10 cellular contexts compared by ENCODE assay signal in genomic region chr4:119729815-119730643, GRCh38.
DNase-seq lines count a peak whose midpoint lies in the region; ATAC-seq and TF ChIP-seq lines count a peak whose summit lies in the region.
"Had no signal": no experiment of that assay in that cellular context is flagged by ENCODE, and none has a peak within 500 bp of the region (broad histone marks: within the 10 kb centered on the region; RNA-seq: fewer than 3 reads in every experiment).

No MANE protein-coding gene starts in this region.

- intact Hi-C loops in HCT116 (cut with micrococcal nuclease) = no loop called here
- intact Hi-C loops in heart right ventricle (cut with DNase I) = loop anchor here in 1 of 10 donors (5.0 kb wide), 1 partner anchor 103 kb away; the partner anchor contains the start of gene PDE5A

- H3K4me3 ChIP-seq in HCT116 (replicated peaks in 1 of 2; ENCODE audit: low read depth in 1 of 2, low read length in 2 of 2) (no peak overlapping the region), SK-N-SH (ENCODE audit: low read depth in 2 of 2, low read length in 1 of 2) (no peak overlapping the region), heart right ventricle (no peak overlapping the region), smooth muscle cell (no peak overlapping the region)

- TF ChIP-seq RAD21 in HCT116 (IDR thresholded peaks at IDR 0.05; ENCODE audit: low read depth) (0 out of 2 replicates have a peak, but pooled peaks have one; percentile 4), SK-N-SH (IDR thresholded peaks at IDR 0.05; ENCODE audit: low read length) (no peak)

- H3K79me2 ChIP-seq in HCT116 (ENCODE audit: insufficient read depth, low read length) (no peaks in the 10 kb centered on the region), SK-N-SH (ENCODE audit: insufficient read depth) (no peaks in the 10 kb centered on the region), smooth muscle cell (ENCODE audit: low read depth) (no peaks in the 10 kb centered on the region)

- no peaks in the 10 kb centered on the region for H4K20me1 ChIP-seq in HCT116 (ENCODE audit: insufficient read depth)
- H4K20me1 ChIP-seq in SK-N-SH (ENCODE audit: insufficient read depth) = no peaks in the 10 kb centered on the region
- H4K20me1 ChIP-seq in smooth muscle cell (ENCODE audit: low read depth) = no peaks in the 10 kb centered on the region

- H3K9me2 ChIP-seq in HCT116 (ENCODE audit: insufficient read depth) (no peaks in the 10 kb centered on the region), SK-N-SH (no peaks in the 10 kb centered on the region)

- ATAC-seq in HCT116 (no peak), heart right ventricle (peak in 6 of 8 donors; percentile 58 to 90 (median 75)), HG03469 (IDR thresholded peaks at IDR 0.05; ENCODE audit: unreplicated experiment) (no peak), HG02623 (IDR thresholded peaks at IDR 0.05; ENCODE audit: unreplicated experiment) (no peak)

- peak; percentile 28 to 73; a peak in 3 of 4 replicates for TF ChIP-seq EP300 in SK-N-SH (IDR thresholded peaks at IDR 0.05; ENCODE audit: borderline replicate concordance in 1 of 2, low read depth in 1 of 2, low read length in 1 of 2)

- RAD21 ChIA-PET in HCT116 (lab: Charles Lee; ENCODE audit: low non-redundant PET in 1 of 2, low total read pairs in 2 of 2, uncharacterized antibody in 2 of 2, unreplicated experiment in 2 of 2) = no interaction called here

- BruUV-seq in HCT116 (replicated peaks; lab: Mats Ljungman, UMichigan) = no TSS peak

- H3K9ac ChIP-seq in HCT116 (ENCODE audit: low read length) (no peak overlapping the region), SK-N-SH (0 out of 2 replicates have a peak overlapping the region, but pooled peaks have one; percentile 9), smooth muscle cell (ENCODE audit: low read depth) (no peak overlapping the region)

- no peak overlapping the region for H2AFZ ChIP-seq in HCT116 (ENCODE audit: low read depth, low read length, poor library complexity, severe bottlenecking)
- no peak overlapping the region for H2AFZ ChIP-seq in SK-N-SH (ENCODE audit: low read depth)
- H2AFZ ChIP-seq in smooth muscle cell (ENCODE audit: low read depth) = no peak overlapping the region

- DNase-seq in HCT116 (ENCODE audit: low read depth, low spot score) (peak; percentile 15), SK-N-SH (peak; percentile 28), heart right ventricle (peak in 1 of 2 donors; percentile 55), smooth muscle cell (lab: John Stamatoyannopoulos, UW; ENCODE audit: unreplicated experiment) (no peak), NCI-H1105 treated with DMSO at 0.1 percent for 48 hours (lab: John Stamatoyannopoulos, UW) (no peak), hypothalamus (lab: John Stamatoyannopoulos, UW) (no peak)
- DNase-seq: activated CD4-positive, alpha-beta T cell treated with anti-CD3 and anti-CD28 coated beads for 48 hours; stimulated activated CD4-positive, alpha-beta T cell treated with anti-CD3 and anti-CD28 coated beads, Interleukin-12 subunit alpha, Interleukin-12 subunit beta, amount 100 ng/mL, for 4 hours had no signal

- CTCF ChIA-PET in HCT116 (lab: Charles Lee) (no interaction called here), SK-N-SH (lab: Yijun Ruan, JAX) (interaction anchor here (0.8 kb wide), 1 partner anchor 9 kb away, joined by 3 read pairs; no protein-coding TSS in a partner anchor)

- no peak for TF ChIP-seq CTCF in HCT116 (IDR thresholded peaks at IDR 0.05 in 2 of 3, conservative IDR thresholded peaks at IDR 0.05 in 1 of 3; ENCODE audit: borderline replicate concordance in 1 of 3, insufficient read depth in 1 of 3, low read depth in 2 of 3, low read length in 2 of 3)
- no peak for TF ChIP-seq CTCF in SK-N-SH (IDR thresholded peaks at IDR 0.05)
- TF ChIP-seq CTCF in heart right ventricle (IDR thresholded peaks at IDR 0.05) = no peak
- no peak for TF ChIP-seq CTCF in smooth muscle cell (IDR thresholded peaks at IDR 0.05; ENCODE audit: borderline replicate concordance, insufficient read depth, poor library complexity, severe bottlenecking)

- POLR2A ChIA-PET in HCT116 (lab: Charles Lee) (no interaction called here), SK-N-SH (lab: Yijun Ruan, JAX) (no interaction called here)

- H3K27me3 ChIP-seq in HCT116 (ENCODE audit: insufficient read depth, low read length) (no peaks in the 10 kb centered on the region), SK-N-SH (ENCODE audit: insufficient read depth) (no peaks in the 10 kb centered on the region), heart right ventricle (no peaks in the 10 kb centered on the region), smooth muscle cell (ENCODE audit: low read depth) (no peaks in the 10 kb centered on the region)

- no peak for TF ChIP-seq POLR2A in HCT116 (IDR thresholded peaks at IDR 0.05; ENCODE audit: borderline replicate concordance, extremely low read depth, insufficient read depth, insufficient read length)

- H3K4me1 ChIP-seq in HCT116 (ENCODE audit: control insufficient read depth in 1 of 2, insufficient read depth in 2 of 2, low read length in 2 of 2) (peaks cover 0 to 15% of the 10 kb centered on the region in 2 experiments; a peak in 2 of 4 replicates), SK-N-SH (ENCODE audit: control insufficient read depth in 1 of 2, insufficient read depth in 2 of 2, low read depth in 1 of 2, low read length in 1 of 2) (peaks cover 3 to 18% of the 10 kb centered on the region in 2 experiments; a peak in 3 of 4 replicates), heart right ventricle (peaks cover 7 to 59% (median 31%) of the 10 kb centered on the region in 9 donors), smooth muscle cell (ENCODE audit: low read depth) (peaks cover 10% of the 10 kb centered on the region)

- H3K27ac ChIP-seq in HCT116 (ENCODE audit: low read depth, low read length) = no peak overlapping the region
- peak overlapping the region in 1 of 2 experiments; percentile 48; a peak in 2 of 4 replicates for H3K27ac ChIP-seq in SK-N-SH (ENCODE audit: low read depth in 2 of 2, low read length in 1 of 2)
- H3K27ac ChIP-seq in heart right ventricle = peak overlapping the region in 7 of 10 donors; percentile 28 to 68 (median 52)
- H3K27ac ChIP-seq in smooth muscle cell (ENCODE audit: low read depth) = peak overlapping the region; percentile 72

- H3K9me3 ChIP-seq in HCT116 (ENCODE audit: control insufficient read depth in 1 of 2, insufficient read depth in 1 of 2, low read depth in 1 of 2, low read length in 2 of 2) (no peaks in the 10 kb centered on the region), SK-N-SH (no peaks in the 10 kb centered on the region), heart right ventricle (peaks cover 0 to 9% (median 0%) of the 10 kb centered on the region in 11 donors), smooth muscle cell (replicated peaks; ENCODE audit: low read depth) (no peaks in the 10 kb centered on the region)

- H3K36me3 ChIP-seq in HCT116 (ENCODE audit: control insufficient read depth in 1 of 2, insufficient read depth in 2 of 2, low read length in 2 of 2) (no peaks in the 10 kb centered on the region), SK-N-SH (replicated peaks in 1 of 2; ENCODE audit: control insufficient read depth in 1 of 2, insufficient read depth in 2 of 2, low read length in 1 of 2) (no peaks in the 10 kb centered on the region), heart right ventricle (no peaks in the 10 kb centered on the region), smooth muscle cell (ENCODE audit: low read depth) (no peaks in the 10 kb centered on the region)

- H3K4me2 ChIP-seq in HCT116 (ENCODE audit: low read length) = 0 out of 2 replicates have a peak overlapping the region, but pooled peaks have one; percentile 7
- peak overlapping the region; percentile 22; the same call in 1 of the 2 replicates for H3K4me2 ChIP-seq in SK-N-SH
- peak overlapping the region; percentile 59 for H3K4me2 ChIP-seq in smooth muscle cell

- 33% methylated on average over 6 of the region's 6 CpGs for WGBS in SK-N-SH (ENCODE audit: low lambda C conversion rate)
- 45 to 49% methylated on average over 6 of the region's 6 CpGs for WGBS in heart right ventricle, 2 donors
- WGBS in smooth muscle cell (ENCODE audit: low lambda C conversion rate) = 50% methylated on average over 6 of the region's 6 CpGs

- H3F3A ChIP-seq in SK-N-SH (replicated peaks; ENCODE audit: insufficient read depth) (peaks cover 10% of the 10 kb centered on the region), smooth muscle cell (ENCODE audit: low read depth) (peaks cover 4% of the 10 kb centered on the region)

TF ChIP-seq in HCT116, 20 proteins besides CTCF, POLR2A, EP300 and RAD21:
- TF ChIP-seq EZH2phosphoT487 (IDR thresholded peaks at IDR 0.05; ENCODE audit: borderline replicate concordance) (no peak), FOSL1 (IDR thresholded peaks at IDR 0.05; ENCODE audit: low read depth) (peak; percentile 37; the same call in 1 of the 2 replicates), JUND (IDR thresholded peaks at IDR 0.05) (peak; percentile 41), SP1 (IDR thresholded peaks at IDR 0.05; ENCODE audit: low read depth) (0 out of 2 replicates have a peak, but pooled peaks have one; percentile 17)
TF ChIP-seq in HCT116: peak in this region for 3.

TF ChIP-seq in SK-N-SH, 30 proteins besides CTCF, POLR2A, EP300 and RAD21 (continues in another document):
- TF ChIP-seq TAF1 (IDR thresholded peaks at IDR 0.05; ENCODE audit: borderline replicate concordance, low read depth, low read length) (no peak), MXI1 (IDR thresholded peaks at IDR 0.05; ENCODE audit: low read depth, low read length) (no peak), FOSL2 (IDR thresholded peaks at IDR 0.05; ENCODE audit: borderline replicate concordance, low read depth) (peak; percentile 41; the same call in 1 of the 2 replicates), ZBTB33 (IDR thresholded peaks at IDR 0.05; ENCODE audit: borderline replicate concordance, low read depth) (0 out of 2 replicates have a peak, but pooled peaks have one; percentile 19), RXRA (IDR thresholded peaks at IDR 0.05; ENCODE audit: borderline replicate concordance, low read depth) (no peak), GATA2 (CRISPR knock-in tag; IDR thresholded peaks at IDR 0.05) (peak; percentile 74), TCF12 (IDR thresholded peaks at IDR 0.05) (peak; percentile 59)

Comparison
In these comparisons a context has a peak if more than half of its experiments do, and no peak if none do; other contexts are left out.
1. ATAC-seq: peak in heart right ventricle (6 of 8); none in HCT116 (single experiment), HG03469 (single experiment) and HG02623 (single experiment).
2. DNase-seq: peak in HCT116 (single experiment) and SK-N-SH (single experiment); none in smooth muscle cell (single experiment), NCI-H1105 treated with DMSO at 0.1 percent for 48 hours (single experiment) and hypothalamus (0 of 51).
3. H3K4me2 ChIP-seq: peak in every context shown above with its lines; median percentile 59 in smooth muscle cell; 22 in SK-N-SH; 7 in HCT116.
4. Of the 11 proteins assayed by ChIP-seq in both SK-N-SH and HCT116: peak only in SK-N-SH: POLR2AphosphoS5 and ZBTB33; only in HCT116: RAD21; in both: JUND; in neither: 7.